Comparison of ENCODE assay signal across 16 cellular contexts in genomic region chr22:48644997-48645396, GRCh38.
DNase-seq lines count a peak whose midpoint lies in the region; TF ChIP-seq lines count a peak whose summit lies in the region.
"Had no signal": no experiment of that assay in that cellular context is flagged by ENCODE, and none has a peak within 500 bp of the region (broad histone marks: within the 10 kb centered on the region; RNA-seq: fewer than 3 reads in every experiment).

No MANE protein-coding gene starts in this region.

- H3K27ac ChIP-seq in BLaER1 (no peak overlapping the region), testis (no peak overlapping the region)
- H3K27ac ChIP-seq in CD8-positive, alpha-beta memory T cell (ENCODE audit: low read depth, low read length), result no peak overlapping the region

- H4K20me1 ChIP-seq in BLaER1, result peaks cover 36% of the 10 kb centered on the region

- H3K9ac ChIP-seq in BLaER1, result no peak overlapping the region

- H3K4me1 ChIP-seq in BLaER1 (peaks cover 72% of the 10 kb centered on the region), testis (no peaks in the 10 kb centered on the region)
- no peaks in the 10 kb centered on the region for H3K4me1 ChIP-seq in CD8-positive, alpha-beta memory T cell (ENCODE audit: insufficient read depth, low read length)

- H3K27ac Mint-ChIP-seq in CD8-positive, alpha-beta memory T cell, result peak overlapping the region in 1 of 8 donors; percentile 76
- H3K27ac Mint-ChIP-seq: CD4-positive, alpha-beta T cell; GM23338 had no signal

- H3K36me3 ChIP-seq in BLaER1, result no peaks in the 10 kb centered on the region; the same call in 1 of the 2 replicates
- no peaks in the 10 kb centered on the region for H3K36me3 ChIP-seq in CD8-positive, alpha-beta memory T cell (ENCODE audit: insufficient read depth, low read length)
- no peaks in the 10 kb centered on the region for H3K36me3 ChIP-seq in testis (ENCODE audit: low read depth, missing control alignments)

- no peak for TF ChIP-seq CTCF in NB4 (IDR thresholded peaks at IDR 0.05; ENCODE audit: low read depth, low read length)
- TF ChIP-seq CTCF in testis (IDR thresholded peaks at IDR 0.05), result no peak

- H3K36me3 Mint-ChIP-seq in CD8-positive, alpha-beta memory T cell, result no peaks in the 10 kb centered on the region

- no peaks in the 10 kb centered on the region for H3K4me1 Mint-ChIP-seq in CD8-positive, alpha-beta memory T cell

- H3K4me3 Mint-ChIP-seq in CD8-positive, alpha-beta memory T cell, result no peak overlapping the region
- H3K4me3 Mint-ChIP-seq: CD4-positive, alpha-beta T cell; GM23338 had no signal

- no peak for TF ChIP-seq POLR2A in NB4 (IDR thresholded peaks at IDR 0.05; ENCODE audit: extremely low read depth, insufficient read length)
- no peak for TF ChIP-seq POLR2A in testis (IDR thresholded peaks at IDR 0.05)

- H3K9me3 ChIP-seq in BLaER1 (no peaks in the 10 kb centered on the region), testis (no peaks in the 10 kb centered on the region)
- no peaks in the 10 kb centered on the region for H3K9me3 ChIP-seq in CD8-positive, alpha-beta memory T cell (ENCODE audit: low read length)

- CTCF ChIA-PET in CD8-positive, alpha-beta memory T cell (lab: Charles Lee), result no interaction called here

- WGBS in testis, 2 donors, result 80 to 83% methylated on average over 5 to 6 of the region's 6 CpGs

- no peaks in the 10 kb centered on the region for H3K9me3 Mint-ChIP-seq in CD8-positive, alpha-beta memory T cell
- H3K9me3 Mint-ChIP-seq: CD4-positive, alpha-beta T cell; GM23338 had no signal

- no peaks in the 10 kb centered on the region for H3K27me3 ChIP-seq in BLaER1
- no peaks in the 10 kb centered on the region for H3K27me3 ChIP-seq in CD8-positive, alpha-beta memory T cell (ENCODE audit: insufficient read depth, low read length, poor library complexity, severe bottlenecking)
- no peaks in the 10 kb centered on the region for H3K27me3 ChIP-seq in testis

- intact Hi-C loops in testis (cut with DNase I; ENCODE audit: low total_unique reads), result no loop called here

- POLR2A ChIA-PET in CD8-positive, alpha-beta memory T cell (lab: Charles Lee), result no interaction called here

- H3K4me3 ChIP-seq in BLaER1 (peak overlapping the region; percentile 1; the same call in 1 of the 2 replicates), NB4 (ENCODE audit: low read depth, low read length) (no peak overlapping the region), testis (no peak overlapping the region)
- H3K4me3 ChIP-seq in CD8-positive, alpha-beta memory T cell (ENCODE audit: low read length), result no peak overlapping the region
- H3K4me3 ChIP-seq: GM23338 had no signal

- DNase-seq in NCI-H1436 (lab: John Stamatoyannopoulos, UW) (peak; percentile 23), NCI-H1436 treated with DMSO at 0.1 percent for 48 hours (lab: John Stamatoyannopoulos, UW) (no peak), NB4 (ENCODE audit: low read depth) (peak; percentile 35), cerebellar cortex (ENCODE audit: low spot score) (peak; percentile 52), kidney glomerular epithelial cell (lab: John Stamatoyannopoulos, UW) (no peak), testis (no peak)
- no peak for DNase-seq in CD8-positive, alpha-beta memory T cell
- DNase-seq: 8988T; AML-193; CD4-positive, alpha-beta T cell; COR-L47; DMS153; H7; IMR-90 had no signal

- H3K4me2 ChIP-seq in BLaER1, result peak overlapping the region; percentile 96
- H3K4me2 ChIP-seq: GM23338 had no signal

- H3K27me3 Mint-ChIP-seq in CD8-positive, alpha-beta memory T cell, result no peaks in the 10 kb centered on the region
- H3K27me3 Mint-ChIP-seq: CD4-positive, alpha-beta T cell had no signal

Comparison
In these comparisons a context has a peak if more than half of its experiments do, and no peak if none do; other contexts are left out.
1. DNase-seq: peak in NCI-H1436 (single experiment), NB4 (single experiment) and cerebellar cortex (single experiment); none in NCI-H1436 treated with DMSO at 0.1 percent for 48 hours (single experiment), kidney glomerular epithelial cell (single experiment), CD8-positive, alpha-beta memory T cell (0 of 5) and testis (single experiment).